Comparison of ENCODE assay signal across 15 cellular contexts in the genomic region with DNA sequence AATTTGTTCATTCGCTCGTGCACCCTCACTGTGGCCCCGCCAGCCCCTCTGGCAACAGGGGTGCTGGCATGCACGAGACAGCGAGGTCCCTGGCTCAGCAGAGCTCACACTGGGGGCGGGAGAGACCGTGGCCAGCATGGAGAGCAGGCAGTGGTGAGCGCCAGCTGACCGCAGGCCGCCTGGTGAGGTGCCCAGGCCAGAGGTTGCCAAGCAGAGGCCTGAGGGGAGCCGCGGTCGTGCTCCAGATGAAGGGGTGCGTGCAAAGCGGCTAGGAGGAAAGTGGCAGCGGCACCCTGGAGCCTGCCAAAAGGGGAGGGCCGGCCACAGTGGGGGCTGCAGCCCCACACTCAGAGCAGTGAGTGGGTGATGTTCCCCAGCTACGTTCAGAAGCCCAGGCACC. TPM values are rescaled to one million over a fixed set of nuclear protein-coding genes. Genes with fewer than 3 reads are reported as not detected.
DNase-seq lines count a peak whose midpoint lies in the region; ATAC-seq and TF ChIP-seq lines count a peak whose summit lies in the region.
"Had no signal": no experiment of that assay in that cellular context is flagged by ENCODE, and none has a peak within 500 bp of the region (broad histone marks: within the 10 kb centered on the region; RNA-seq: fewer than 3 reads in every experiment).

No MANE protein-coding gene starts in this region.

- H3K36me3 ChIP-seq in left ventricle myocardium inferior (peaks cover 84% of the 10 kb centered on the region), aorta (ENCODE audit: control insufficient read depth in 1 of 2, insufficient read depth in 2 of 2, low read length in 1 of 2) (peaks cover 0 to 6% of the 10 kb centered on the region in 2 donors)

- peak; percentile 37 for ATAC-seq in Right ventricle myocardium inferior
- peak; percentile 64 for ATAC-seq in aorta (ENCODE audit: low FRiP score)

- H3K9me3 ChIP-seq in left ventricle myocardium inferior (replicated peaks) (no peaks in the 10 kb centered on the region), aorta (ENCODE audit: control insufficient read depth, low read length) (no peaks in the 10 kb centered on the region)
- H3K9me3 ChIP-seq: BLaER1 treated with 17β-estradiol and CSF1 and Interleukin-3, amounts not matched to agents 10 nM and 100 nM; HAP-1 had no signal

- no peaks in the 10 kb centered on the region for H3K27me3 ChIP-seq in left ventricle myocardium inferior (ENCODE audit: low read depth)
- no peaks in the 10 kb centered on the region for H3K27me3 ChIP-seq in aorta (ENCODE audit: control insufficient read depth in 1 of 2, insufficient read depth in 2 of 2, low read length in 1 of 2)
- H3K27me3 ChIP-seq: BLaER1 treated with 17β-estradiol and CSF1 and Interleukin-3, amounts not matched to agents 10 nM and 100 nM had no signal

- H3K4me3 ChIP-seq in left ventricle myocardium inferior: no peak overlapping the region
- H3K4me3 ChIP-seq in aorta (ENCODE audit: low read length in 2 of 2): no peak overlapping the region
- H3K4me3 ChIP-seq: BLaER1 treated with 17β-estradiol and CSF1 and Interleukin-3, amounts not matched to agents 10 nM and 100 nM; HAP-1 had no signal

- TF ChIP-seq CTCF in left ventricle myocardium inferior (IDR thresholded peaks at IDR 0.05; ENCODE audit: borderline replicate concordance): no peak

- intact Hi-C loops in Right ventricle myocardium inferior (cut with DNase I): no loop called here
- intact Hi-C loops in left ventricle myocardium inferior (cut with micrococcal nuclease): no loop called here
- intact Hi-C loops in aorta (cut with DNase I): no loop called here

- no peak overlapping the region for H3K27ac ChIP-seq in left ventricle myocardium inferior (replicated peaks)
- no peak overlapping the region for H3K27ac ChIP-seq in aorta (ENCODE audit: low read depth in 1 of 2, low read length in 2 of 2)
- H3K27ac ChIP-seq: 22Rv1; BLaER1 treated with 17β-estradiol and CSF1 and Interleukin-3, amounts not matched to agents 10 nM and 100 nM had no signal

- WGBS in aorta, 2 donors: 83 to 86% methylated on average over 18 of the region's 18 CpGs

- H3K4me1 ChIP-seq in left ventricle myocardium inferior (peaks cover 10% of the 10 kb centered on the region), aorta (ENCODE audit: control insufficient read depth in 1 of 2, insufficient read depth in 2 of 2, low read length in 2 of 2) (no peaks in the 10 kb centered on the region)
- H3K4me1 ChIP-seq: HAP-1 had no signal

- DNase-seq in Right ventricle myocardium inferior (ENCODE audit: missing footprints) (peak; percentile 66), left ventricle myocardium inferior (no peak), cerebellum (ENCODE audit: low spot score) (peak; percentile 32), midbrain (lab: John Stamatoyannopoulos, UW) (peak; percentile 53), aorta (peak; percentile 41 to 62), SKM-1 treated with dmso at 0.1 percent for 144 hours (lab: John Stamatoyannopoulos, UW; ENCODE audit: unreplicated experiment) (no peak), HUDEP-2 (lab: John Stamatoyannopoulos, UW; ENCODE audit: unreplicated experiment in 76 of 76) (no peak), NCI-H345 treated with DMSO at 0.1 percent for 48 hours (lab: John Stamatoyannopoulos, UW; ENCODE audit: unreplicated experiment) (no peak)
- DNase-seq: NCI-H1092, NCI-H2107, NCI-H226, NCI-H526 treated with DMSO at 0.1 percent for 48 hours had no signal

RNA-seq across cellular contexts. Expression of gene CDC42BPB, which starts 56.1 kb away (rescaled TPM):
- total RNA-seq in Right ventricle myocardium inferior (68.9 TPM), left ventricle myocardium inferior (67.1 TPM), cerebellum (102 TPM), aorta (100 to 1,000 TPM in 1 of 2 donors, 10 to 100 TPM in 1; 95.8 to 101 TPM)
- 10 to 100 TPM; 18.4 to 31.9 TPM for polyA plus RNA-seq in aorta

Comparison
In these comparisons a context has a peak if more than half of its experiments do, and no peak if none do; other contexts are left out.
1. DNase-seq: peak in Right ventricle myocardium inferior (single experiment), cerebellum (single experiment), midbrain (single experiment) and aorta (2 of 2); none in left ventricle myocardium inferior (single experiment), SKM-1 treated with dmso at 0.1 percent for 144 hours (single experiment), HUDEP-2 (0 of 76) and NCI-H345 treated with DMSO at 0.1 percent for 48 hours (single experiment).